In genomic region chr1:43614211-43614610, GRCh38 we compare ENCODE assay signal across 9 cellular contexts.
"Had no signal": no experiment of that assay in that cellular context is flagged by ENCODE, and none has a peak within 500 bp of the region (broad histone marks: within the 10 kb centered on the region; RNA-seq: fewer than 3 reads in every experiment).

No MANE protein-coding gene starts in this region.

- H3K27ac ChIP-seq: HL-60 had no signal

- H3K4me3 ChIP-seq: GM23338 had no signal

- H3K9me3 Mint-ChIP-seq: GM23338, H9, HFFc6, IgD-negative memory B cell had no signal

- H3K4me3 Mint-ChIP-seq: GM23338, H9, HFFc6, IgD-negative memory B cell had no signal

- H3K4me1 Mint-ChIP-seq: GM23338, H9, IgD-negative memory B cell had no signal

- FAIRE-seq: H1, H54, HepG2 had no signal

- ATAC-seq: GM23338, HCT116, HepG2 had no signal

- DNase-seq: H9, HFFc6 had no signal

- H3K27ac Mint-ChIP-seq: GM23338, HFFc6 had no signal

- H3K36me3 Mint-ChIP-seq: IgD-negative memory B cell had no signal
